ENCODE assay signal across 1 cellular context in genomic region chr19:47895165-47895782, GRCh38.
TF ChIP-seq lines count a peak whose summit lies in the region.

No MANE protein-coding gene starts in this region.

TF ChIP-seq in HepG2, 621 proteins besides CTCF, POLR2A, EP300 and RAD21 (continued from another document and continues in another):
- no peak for TF ChIP-seq ARID4A (CRISPR knock-in tag; IDR thresholded peaks at IDR 0.05; ENCODE audit: borderline replicate concordance)
- TF ChIP-seq, protein P1, sequence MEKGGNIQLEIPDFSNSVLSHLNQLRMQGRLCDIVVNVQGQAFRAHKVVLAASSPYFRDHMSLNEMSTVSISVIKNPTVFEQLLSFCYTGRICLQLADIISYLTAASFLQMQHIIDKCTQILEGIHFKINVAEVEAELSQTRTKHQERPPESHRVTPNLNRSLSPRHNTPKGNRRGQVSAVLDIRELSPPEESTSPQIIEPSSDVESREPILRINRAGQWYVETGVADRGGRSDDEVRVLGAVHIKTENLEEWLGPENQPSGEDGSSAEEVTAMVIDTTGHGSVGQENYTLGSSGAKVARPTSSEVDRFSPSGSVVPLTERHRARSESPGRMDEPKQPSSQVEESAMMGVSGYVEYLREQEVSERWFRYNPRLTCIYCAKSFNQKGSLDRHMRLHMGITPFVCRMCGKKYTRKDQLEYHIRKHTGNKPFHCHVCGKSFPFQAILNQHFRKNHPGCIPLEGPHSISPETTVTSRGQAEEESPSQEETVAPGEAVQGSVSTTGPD (CRISPR knock-in tag; IDR thresholded peaks at IDR 0.05), result peak; percentile 45; the same call in 1 of the 2 replicates
- TF ChIP-seq, protein P2, sequence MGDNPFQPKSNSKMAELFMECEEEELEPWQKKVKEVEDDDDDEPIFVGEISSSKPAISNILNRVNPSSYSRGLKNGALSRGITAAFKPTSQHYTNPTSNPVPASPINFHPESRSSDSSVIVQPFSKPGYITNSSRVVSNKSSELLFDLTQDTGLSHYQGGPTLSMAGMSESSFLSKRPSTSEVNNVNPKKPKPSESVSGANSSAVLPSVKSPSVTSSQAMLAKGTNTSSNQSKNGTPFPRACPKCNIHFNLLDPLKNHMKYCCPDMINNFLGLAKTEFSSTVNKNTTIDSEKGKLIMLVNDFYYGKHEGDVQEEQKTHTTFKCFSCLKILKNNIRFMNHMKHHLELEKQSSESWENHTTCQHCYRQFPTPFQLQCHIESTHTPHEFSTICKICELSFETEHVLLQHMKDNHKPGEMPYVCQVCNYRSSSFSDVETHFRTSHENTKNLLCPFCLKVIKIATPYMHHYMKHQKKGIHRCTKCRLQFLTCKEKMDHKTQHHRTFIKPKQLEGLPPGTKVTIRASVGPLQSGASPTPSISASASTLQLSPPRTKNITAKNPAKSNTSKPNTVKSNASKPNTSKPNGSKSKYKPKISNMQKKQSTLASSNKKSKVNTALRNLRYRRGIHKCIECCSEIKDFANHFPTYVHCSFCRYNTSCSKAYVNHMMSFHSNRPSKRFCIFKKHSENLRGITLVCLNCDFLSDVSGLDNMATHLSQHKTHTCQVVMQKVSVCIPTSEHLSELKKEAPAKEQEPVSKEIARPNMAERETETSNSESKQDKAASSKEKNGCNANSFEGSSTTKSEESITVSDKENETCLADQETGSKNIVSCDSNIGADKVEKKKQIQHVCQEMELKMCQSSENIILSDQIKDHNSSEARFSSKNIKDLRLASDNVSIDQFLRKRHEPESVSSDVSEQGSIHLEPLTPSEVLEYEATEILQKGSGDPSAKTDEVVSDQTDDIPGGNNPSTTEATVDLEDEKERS (CRISPR knock-in tag; IDR thresholded peaks at IDR 0.05), result no peak
- no peak for TF ChIP-seq TFE3 (CRISPR knock-in tag; IDR thresholded peaks at IDR 0.05)
- no peak for TF ChIP-seq CC2D1A (CRISPR knock-in tag; IDR thresholded peaks at IDR 0.05)
- TF ChIP-seq, protein P3, sequence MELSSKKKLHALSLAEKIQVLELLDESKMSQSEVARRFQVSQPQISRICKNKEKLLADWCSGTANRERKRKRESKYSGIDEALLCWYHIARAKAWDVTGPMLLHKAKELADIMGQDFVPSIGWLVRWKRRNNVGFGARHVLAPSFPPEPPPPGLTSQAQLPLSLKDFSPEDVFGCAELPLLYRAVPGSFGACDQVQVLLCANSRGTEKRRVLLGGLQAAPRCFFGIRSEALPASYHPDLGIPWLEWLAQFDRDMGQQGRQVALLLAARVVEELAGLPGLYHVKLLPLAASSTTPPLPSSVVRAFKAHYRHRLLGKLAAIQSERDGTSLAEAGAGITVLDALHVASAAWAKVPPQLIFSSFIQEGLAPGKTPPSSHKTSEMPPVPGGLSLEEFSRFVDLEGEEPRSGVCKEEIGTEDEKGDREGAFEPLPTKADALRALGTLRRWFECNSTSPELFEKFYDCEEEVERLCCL (CRISPR knock-in tag; IDR thresholded peaks at IDR 0.05; ENCODE audit: borderline replicate concordance), result no peak
- TF ChIP-seq ZNF446 (CRISPR knock-in tag; IDR thresholded peaks at IDR 0.05), result no peak
- no peak for TF ChIP-seq ZNF468 (CRISPR knock-in tag; IDR thresholded peaks at IDR 0.05)
- no peak for TF ChIP-seq MXD1 (CRISPR knock-in tag; IDR thresholded peaks at IDR 0.05)
- TF ChIP-seq ATF2 (CRISPR knock-in tag; IDR thresholded peaks at IDR 0.05), result no peak
- no peak for TF ChIP-seq RORA (CRISPR knock-in tag; IDR thresholded peaks at IDR 0.05)
- TF ChIP-seq TOPORS (CRISPR knock-in tag; IDR thresholded peaks at IDR 0.05), result no peak
- no peak for TF ChIP-seq KLF12 (CRISPR knock-in tag; IDR thresholded peaks at IDR 0.05; ENCODE audit: borderline replicate concordance)
- TF ChIP-seq TAF15 (IDR thresholded peaks at IDR 0.05; ENCODE audit: low read depth, low read length, poor library complexity, severe bottlenecking), result no peak
- TF ChIP-seq, protein P4, sequence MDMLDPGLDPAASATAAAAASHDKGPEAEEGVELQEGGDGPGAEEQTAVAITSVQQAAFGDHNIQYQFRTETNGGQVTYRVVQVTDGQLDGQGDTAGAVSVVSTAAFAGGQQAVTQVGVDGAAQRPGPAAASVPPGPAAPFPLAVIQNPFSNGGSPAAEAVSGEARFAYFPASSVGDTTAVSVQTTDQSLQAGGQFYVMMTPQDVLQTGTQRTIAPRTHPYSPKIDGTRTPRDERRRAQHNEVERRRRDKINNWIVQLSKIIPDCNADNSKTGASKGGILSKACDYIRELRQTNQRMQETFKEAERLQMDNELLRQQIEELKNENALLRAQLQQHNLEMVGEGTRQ (IDR thresholded peaks at IDR 0.05; ENCODE audit: low read depth, low read length), result no peak
- TF ChIP-seq, protein P4 (CRISPR knock-in tag; IDR thresholded peaks at IDR 0.05; ENCODE audit: borderline replicate concordance), result no peak
- TF ChIP-seq DPF2 (CRISPR knock-in tag; IDR thresholded peaks at IDR 0.05; ENCODE audit: borderline replicate concordance, low read depth), result no peak
- no peak for TF ChIP-seq ELF1 (CRISPR knock-in tag; IDR thresholded peaks at IDR 0.05)
- 0 out of 2 replicates have a peak, but pooled peaks have one; percentile 20 for TF ChIP-seq ZBTB33 (CRISPR knock-in tag; IDR thresholded peaks at IDR 0.05)
- TF ChIP-seq FOXM1 (CRISPR knock-in tag; IDR thresholded peaks at IDR 0.05), result no peak
- peak; percentile 100 for TF ChIP-seq MAFF (IDR thresholded peaks at IDR 0.05; ENCODE audit: low read depth, low read length)
- no peak for TF ChIP-seq MED13 (CRISPR knock-in tag; IDR thresholded peaks at IDR 0.05)
- TF ChIP-seq, protein P5, sequence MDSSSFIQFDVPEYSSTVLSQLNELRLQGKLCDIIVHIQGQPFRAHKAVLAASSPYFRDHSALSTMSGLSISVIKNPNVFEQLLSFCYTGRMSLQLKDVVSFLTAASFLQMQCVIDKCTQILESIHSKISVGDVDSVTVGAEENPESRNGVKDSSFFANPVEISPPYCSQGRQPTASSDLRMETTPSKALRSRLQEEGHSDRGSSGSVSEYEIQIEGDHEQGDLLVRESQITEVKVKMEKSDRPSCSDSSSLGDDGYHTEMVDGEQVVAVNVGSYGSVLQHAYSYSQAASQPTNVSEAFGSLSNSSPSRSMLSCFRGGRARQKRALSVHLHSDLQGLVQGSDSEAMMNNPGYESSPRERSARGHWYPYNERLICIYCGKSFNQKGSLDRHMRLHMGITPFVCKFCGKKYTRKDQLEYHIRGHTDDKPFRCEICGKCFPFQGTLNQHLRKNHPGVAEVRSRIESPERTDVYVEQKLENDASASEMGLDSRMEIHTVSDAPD (CRISPR knock-in tag; IDR thresholded peaks at IDR 0.05), result no peak
- TF ChIP-seq MAFK (conservative IDR thresholded peaks at IDR 0.05 in 1 of 2, IDR thresholded peaks at IDR 0.05 in 1 of 2; ENCODE audit: low read length in 2 of 2), result peak; percentile 99 to 100
- no peak for TF ChIP-seq MBNL3 (CRISPR knock-in tag; conservative IDR thresholded peaks at IDR 0.05)
- no peak for TF ChIP-seq THAP9 (CRISPR knock-in tag; IDR thresholded peaks at IDR 0.05; ENCODE audit: borderline replicate concordance)
